15 cellular contexts compared by ENCODE assay signal in genomic region chr15:56765252-56765651, GRCh38. TPM values are rescaled to one million over a fixed set of nuclear protein-coding genes. Genes with fewer than 3 reads are reported as not detected.
A peak's percentile ranks its signal among the peaks of the same experiment; 100 is the strongest.
DNase-seq lines count a peak whose midpoint lies in the region; ATAC-seq, FAIRE-seq and TF ChIP-seq lines count a peak whose summit lies in the region.
"Had no signal": no experiment of that assay in that cellular context is flagged by ENCODE, and none has a peak within 500 bp of the region (broad histone marks: within the 10 kb centered on the region; RNA-seq: fewer than 3 reads in every experiment).

No MANE protein-coding gene starts in this region.

- POLR2A ChIA-PET in endothelial cell of umbilical vein (lab: Charles Lee) (interaction anchor here (0.6 kb wide), 2 partner anchors 45 to 106 kb away, joined by 3 read pairs; no protein-coding TSS in a partner anchor), WTC11 (lab: Charles Lee) (no interaction called here)

- H4K20me1 ChIP-seq in endothelial cell of umbilical vein (replicated peaks; ENCODE audit: control insufficient read depth, extremely low read depth, insufficient read depth, low read length) = no peaks in the 10 kb centered on the region

- peak; percentile 66 for FAIRE-seq in endothelial cell of umbilical vein (lab: Jason Lieb, UNC)
- FAIRE-seq: keratinocyte had no signal

- H3K4me3 Mint-ChIP-seq in activated CD8-positive, alpha-beta memory T cell treated with anti-CD3 and anti-CD28 coated beads, Interleukin-2, amount 10 ng/mL, durations not matched to agents 7 days and 5 days = no peak overlapping the region
- no peak overlapping the region for H3K4me3 Mint-ChIP-seq in endothelial cell (ENCODE audit: unreplicated experiment)
- no peak overlapping the region for H3K4me3 Mint-ChIP-seq in WTC11
- H3K4me3 Mint-ChIP-seq: naive thymus-derived CD8-positive, alpha-beta T cell had no signal

- dilution Hi-C loops in endothelial cell of umbilical vein (cut with MboI; ENCODE audit: extremely low pct_ligation_motif_present, low sequenced_read_pairs) = no loop called here

- no peaks in the 10 kb centered on the region for H3K9me3 Mint-ChIP-seq in activated CD8-positive, alpha-beta memory T cell treated with anti-CD3 and anti-CD28 coated beads, Interleukin-2, amount 10 ng/mL, durations not matched to agents 7 days and 5 days (ENCODE audit: low read depth)
- H3K9me3 Mint-ChIP-seq in endothelial cell (ENCODE audit: unreplicated experiment) = no peaks in the 10 kb centered on the region
- H3K9me3 Mint-ChIP-seq in WTC11 = no peaks in the 10 kb centered on the region
- H3K9me3 Mint-ChIP-seq: naive thymus-derived CD8-positive, alpha-beta T cell had no signal

- H3K36me3 Mint-ChIP-seq in activated CD8-positive, alpha-beta memory T cell treated with anti-CD3 and anti-CD28 coated beads, Interleukin-2, amount 10 ng/mL, durations not matched to agents 7 days and 5 days = peaks cover 4% of the 10 kb centered on the region
- no peaks in the 10 kb centered on the region for H3K36me3 Mint-ChIP-seq in endothelial cell (ENCODE audit: low read depth, unreplicated experiment)
- no peaks in the 10 kb centered on the region for H3K36me3 Mint-ChIP-seq in WTC11

- no peaks in the 10 kb centered on the region for H3K79me2 ChIP-seq in endothelial cell of umbilical vein (ENCODE audit: control insufficient read depth, insufficient read depth, low read length)

- peak overlapping the region; percentile 15 for H3K27ac Mint-ChIP-seq in activated CD8-positive, alpha-beta memory T cell treated with anti-CD3 and anti-CD28 coated beads, Interleukin-2, amount 10 ng/mL, durations not matched to agents 7 days and 5 days
- no peak overlapping the region for H3K27ac Mint-ChIP-seq in endothelial cell (ENCODE audit: unreplicated experiment)
- H3K27ac Mint-ChIP-seq in WTC11 = no peak overlapping the region

- CTCF ChIA-PET in activated CD8-positive, alpha-beta memory T cell treated with anti-CD3 and anti-CD28 coated beads, Interleukin-2, amount 10 ng/mL, durations not matched to agents 7 days and 5 days (lab: Charles Lee) = no interaction called here
- CTCF ChIA-PET in endothelial cell of umbilical vein (lab: Charles Lee) = interaction anchor here (0.6 to 1.5 kb wide), 8 partner anchors 8 to 104 kb away, joined by 3 to 6 read pairs (median 4); partner anchors contain the start of gene ZNF280D
- CTCF ChIA-PET in WTC11 (lab: Charles Lee) = interaction anchor here (1.0 to 1.1 kb wide), 2 partner anchors 25 to 274 kb away, joined by 3 to 4 read pairs; no protein-coding TSS in a partner anchor

- H3K9me3 ChIP-seq in endothelial cell of umbilical vein (replicated peaks; ENCODE audit: control insufficient read depth, insufficient read depth, low read length) = no peaks in the 10 kb centered on the region
- no peaks in the 10 kb centered on the region for H3K9me3 ChIP-seq in vagina
- no peaks in the 10 kb centered on the region for H3K9me3 ChIP-seq in aorta (ENCODE audit: control insufficient read depth, low read length)
- H3K9me3 ChIP-seq: ascending aorta had no signal

- intact Hi-C loops in endothelial cell of umbilical vein (cut with micrococcal nuclease) = loop anchor here (2.0 kb wide), 1 partner anchor 50 kb away; no protein-coding TSS in a partner anchor
- intact Hi-C loops in vagina (cut with DNase I) = no loop called here
- intact Hi-C loops in aorta (cut with DNase I) = no loop called here

- BruUV-seq in endothelial cell of umbilical vein (replicated peaks; lab: Mats Ljungman, UMichigan) = no TSS peak

- H3K4me2 ChIP-seq in endothelial cell of umbilical vein (ENCODE audit: insufficient read depth, low read length) = peak overlapping the region; percentile 32

- H3K27ac ChIP-seq in endothelial cell of umbilical vein (ENCODE audit: insufficient read depth, low read depth, low read length) (peak overlapping the region; percentile 24), vagina (peak overlapping the region; percentile 42), aorta (ENCODE audit: low read depth in 1 of 2, low read length in 2 of 2) (no peak overlapping the region)
- H3K27ac ChIP-seq: ascending aorta had no signal

- H3K4me1 Mint-ChIP-seq in activated CD8-positive, alpha-beta memory T cell treated with anti-CD3 and anti-CD28 coated beads, Interleukin-2, amount 10 ng/mL, durations not matched to agents 7 days and 5 days = peaks cover 23% of the 10 kb centered on the region
- H3K4me1 Mint-ChIP-seq in endothelial cell (ENCODE audit: unreplicated experiment) (peaks cover 5% of the 10 kb centered on the region), WTC11 (no peaks in the 10 kb centered on the region; the same call in 1 of the 2 replicates)

- H3K27me3 ChIP-seq in endothelial cell of umbilical vein (ENCODE audit: control insufficient read depth in 2 of 2, insufficient read depth in 2 of 2, low read length in 2 of 2) (no peaks in the 10 kb centered on the region), vagina (no peaks in the 10 kb centered on the region), aorta (ENCODE audit: control insufficient read depth in 1 of 2, insufficient read depth in 2 of 2, low read length in 1 of 2) (no peaks in the 10 kb centered on the region)
- H3K27me3 ChIP-seq: ascending aorta had no signal

- H3K4me1 ChIP-seq in endothelial cell of umbilical vein (ENCODE audit: control insufficient read depth, extremely low read depth, insufficient read depth, low read length) (peaks cover 39% of the 10 kb centered on the region), vagina (peaks cover 44% of the 10 kb centered on the region), aorta (ENCODE audit: control insufficient read depth in 1 of 2, insufficient read depth in 2 of 2, low read length in 2 of 2) (no peaks in the 10 kb centered on the region)

- no peak overlapping the region for H3K9ac ChIP-seq in endothelial cell of umbilical vein (replicated peaks; ENCODE audit: extremely low read depth, insufficient read depth, low read length)

- TF ChIP-seq POLR2A in endothelial cell of umbilical vein (IDR thresholded peaks at IDR 0.05; ENCODE audit: low read depth, low read length) (no peak), vagina (IDR thresholded peaks at IDR 0.05) (no peak)

- no peak overlapping the region for H3K4me3 ChIP-seq in endothelial cell of umbilical vein (replicated peaks in 1 of 3; ENCODE audit: insufficient read depth in 1 of 3, low read depth in 1 of 3, low read length in 3 of 3)
- H3K4me3 ChIP-seq in vagina = no peak overlapping the region
- no peak overlapping the region for H3K4me3 ChIP-seq in aorta (ENCODE audit: low read length in 2 of 2)
- H3K4me3 ChIP-seq: ascending aorta had no signal

- no peaks in the 10 kb centered on the region for H3K36me3 ChIP-seq in endothelial cell of umbilical vein (ENCODE audit: control insufficient read depth in 2 of 2, extremely low read depth in 1 of 2, insufficient read depth in 2 of 2, low read length in 2 of 2)
- no peaks in the 10 kb centered on the region for H3K36me3 ChIP-seq in vagina
- H3K36me3 ChIP-seq in aorta (ENCODE audit: control insufficient read depth in 1 of 2, insufficient read depth in 2 of 2, low read length in 1 of 2) = no peaks in the 10 kb centered on the region
- H3K36me3 ChIP-seq: ascending aorta had no signal

- peaks cover 5% of the 10 kb centered on the region for H3K27me3 Mint-ChIP-seq in activated CD8-positive, alpha-beta memory T cell treated with anti-CD3 and anti-CD28 coated beads, Interleukin-2, amount 10 ng/mL, durations not matched to agents 7 days and 5 days
- H3K27me3 Mint-ChIP-seq in endothelial cell (ENCODE audit: unreplicated experiment) = no peaks in the 10 kb centered on the region
- H3K27me3 Mint-ChIP-seq in WTC11 (ENCODE audit: low read depth) = peaks cover 3% of the 10 kb centered on the region; the same call in 1 of the 2 replicates

- no peak for DNase-seq in activated CD8-positive, alpha-beta memory T cell treated with anti-CD3 and anti-CD28 coated beads, Interleukin-2, amount 10 ng/mL, durations not matched to agents 7 days and 5 days
- no peak for DNase-seq in activated CD8-positive, alpha-beta memory T cell treated with anti-CD3 and anti-CD28 coated beads, Interleukin-2, amount 50 U/mL, for 4 hours
- DNase-seq in RPMI8226 (peak; percentile 43), endothelial cell of umbilical vein (ENCODE audit: low read depth, low spot score) (peak; percentile 90), vagina (ENCODE audit: extremely low spot score in 2 of 2) (no peak), endothelial cell (ENCODE audit: low spot score) (no peak), WTC11 (ENCODE audit: low spot score) (no peak), aorta (no peak)
- DNase-seq: activated CD8-positive, alpha-beta memory T cell treated with anti-CD3 and anti-CD28 coated beads, Interleukin-2, amount 50 U/mL, for 48 hours; AML-193; erythroblast; naive thymus-derived CD8-positive, alpha-beta T cell; NCI-H774 had no signal

- H2AFZ ChIP-seq in endothelial cell of umbilical vein (ENCODE audit: low read depth, low read length) = peak overlapping the region; percentile 41

- no peaks in the 10 kb centered on the region for H3K9me1 ChIP-seq in endothelial cell of umbilical vein (replicated peaks; ENCODE audit: control insufficient read depth, extremely low read depth, insufficient read depth, low read length)

- TF ChIP-seq CTCF in endothelial cell of umbilical vein (IDR thresholded peaks at IDR 0.05; ENCODE audit: extremely low read depth in 1 of 2, insufficient read depth in 1 of 2, low read depth in 1 of 2, low read length in 2 of 2) = no peak
- TF ChIP-seq CTCF in vagina (IDR thresholded peaks at IDR 0.05) = no peak
- TF ChIP-seq CTCF in endothelial cell (IDR thresholded peaks at IDR 0.05; ENCODE audit: unreplicated experiment) = no peak
- TF ChIP-seq CTCF in WTC11 (IDR thresholded peaks at IDR 0.05) = no peak

- ATAC-seq in activated CD8-positive, alpha-beta memory T cell treated with anti-CD3 and anti-CD28 coated beads, Interleukin-2, amount 10 ng/mL, durations not matched to agents 7 days and 5 days = no peak
- ATAC-seq in WTC11 (no peak), aorta (ENCODE audit: low FRiP score) (no peak)
- ATAC-seq: naive thymus-derived CD8-positive, alpha-beta T cell had no signal

RNA-seq across cellular contexts. Expression of gene ZNF280D, which starts 31.9 kb away (rescaled TPM):
- 10 to 100 TPM; 20.0 to 22.2 TPM for total RNA-seq in activated CD8-positive, alpha-beta memory T cell treated with anti-CD3 and anti-CD28 coated beads, Interleukin-2, amount 10 ng/mL, durations not matched to agents 7 days and 5 days
- total RNA-seq in endothelial cell of umbilical vein (35.8 and 42.1 TPM in 2 replicates), vagina (57.9 TPM), endothelial cell (ENCODE audit: unreplicated experiment) (34.6 TPM), WTC11 (2021) (20.9 to 25.7 TPM (median 23.0 TPM) in 3 replicates), aorta (10 to 100 TPM; 64.4 to 90.8 TPM)
- polyA plus RNA-seq in endothelial cell of umbilical vein (4.4 and 9.6 TPM in 2 replicates), aorta (10 to 100 TPM; 15.0 to 25.7 TPM)
- polyA plus RNA-seq in endothelial cell of umbilical vein (2011; cell fraction: cytosol; rRNA removed) = 7.3 and 7.6 TPM in 2 replicates
- polyA plus RNA-seq in endothelial cell of umbilical vein (2011; cell fraction: nucleus; rRNA removed) = 38.3 and 52.6 TPM in 2 replicates
- polyA plus RNA-seq in endothelial cell of umbilical vein (2012) = 12.5 and 16.5 TPM in 2 replicates
- polyA minus RNA-seq in endothelial cell of umbilical vein = 15.9 and 17.0 TPM in 2 replicates
- 3.6 TPM for polyA minus RNA-seq in endothelial cell of umbilical vein (2011; cell fraction: cytosol; rRNA and poly(A)+ RNA removed)
- 46.7 and 72.8 TPM in 2 replicates for polyA minus RNA-seq in endothelial cell of umbilical vein (2011; cell fraction: nucleus; rRNA and poly(A)+ RNA removed)

Comparison
In these comparisons a context has a peak if more than half of its experiments do, and no peak if none do; other contexts are left out.
1. DNase-seq: peak in RPMI8226 (single experiment) and endothelial cell of umbilical vein (single experiment); none in activated CD8-positive, alpha-beta memory T cell treated with anti-CD3 and anti-CD28 coated beads, Interleukin-2, amount 10 ng/mL, durations not matched to agents 7 days and 5 days (single experiment), activated CD8-positive, alpha-beta memory T cell treated with anti-CD3 and anti-CD28 coated beads, Interleukin-2, amount 50 U/mL, for 4 hours (single experiment), vagina (0 of 2), endothelial cell (single experiment), WTC11 (single experiment) and aorta (0 of 2).
2. H3K27ac ChIP-seq: peak in endothelial cell of umbilical vein (single experiment) and vagina (single experiment); none in aorta (0 of 2).